In genomic region chr20:17344775-17345174, GRCh38 we compare ENCODE assay signal across 24 cellular contexts.
"Had no signal": no experiment of that assay in that cellular context is flagged by ENCODE, and none has a peak within 500 bp of the region (broad histone marks: within the 10 kb centered on the region; RNA-seq: fewer than 3 reads in every experiment).

No MANE protein-coding gene starts in this region.

- H3K4me1 ChIP-seq: colonic mucosa, esophagus squamous epithelium, gastrocnemius medialis, parathyroid adenoma, suprapubic skin, transverse colon, upper lobe of right lung, uterus had no signal

- H3K4me2 ChIP-seq: neural progenitor cell, smooth muscle cell had no signal

- H3K27ac ChIP-seq: colonic mucosa, esophagus squamous epithelium, gastrocnemius medialis, neural progenitor cell, parathyroid adenoma, suprapubic skin, transverse colon, upper lobe of right lung, uterus had no signal

- H3K27me3 ChIP-seq: colonic mucosa, gastrocnemius medialis, neural progenitor cell, suprapubic skin, transverse colon, upper lobe of right lung, uterus had no signal

- H3K36me3 ChIP-seq: colonic mucosa, esophagus squamous epithelium, gastrocnemius medialis, neural progenitor cell, suprapubic skin, transverse colon, upper lobe of right lung, uterus had no signal

- H3K9me3 ChIP-seq: colonic mucosa, esophagus squamous epithelium, gastrocnemius medialis, mucosa of descending colon, suprapubic skin, transverse colon, upper lobe of right lung, uterus had no signal

- H3K9ac ChIP-seq: neural progenitor cell, parathyroid adenoma had no signal

- H3K4me3 ChIP-seq: colonic mucosa, esophagus squamous epithelium, gastrocnemius medialis, mucosa of descending colon, neural progenitor cell, smooth muscle cell, suprapubic skin, transverse colon, upper lobe of right lung, uterus had no signal

- DNase-seq: colonic mucosa; effector memory CD4-positive, alpha-beta T cell; esophagus squamous epithelium; gastrocnemius medialis; head of caudate nucleus; kidney; mucosa of descending colon; naive B cell; stimulated activated CD4-positive, alpha-beta T cell treated with anti-CD3 and anti-CD28 coated beads, Interleukin-12 subunit alpha, Interleukin-12 subunit beta, amount 100 ng/mL, for 4 hours; stimulated activated CD4-positive, alpha-beta T cell treated with anti-CD3 and anti-CD28 coated beads, Interleukin-1b, Interleukin-23, amount 100 ng/mL, for 48 hours; stimulated activated CD4-positive, alpha-beta T cell treated with anti-CD3 and anti-CD28 coated beads, Interleukin-4, amount 100 ng/mL, for 1 hour; stimulated activated CD8-positive, alpha-beta memory T cell treated with anti-CD3 and anti-CD28 coated beads, Interleukin-4, amount 100 ng/mL, for 48 hours; stimulated activated naive CD4-positive, alpha-beta T cell; stimulated activated naive CD8-positive, alpha-beta T cell treated with anti-CD3 and anti-CD28 coated beads, Interleukin-15, amount 100 ng/mL, for 72 hours; transverse colon; upper lobe of right lung; uterus had no signal

- ATAC-seq: gastrocnemius medialis; left lobe of liver; mucosa of descending colon; natural killer cell treated with Interleukin-12 subunit alpha and Interleukin-12 subunit beta and Interleukin-15 and Interleukin-18, amount 100 ng/mL, for 72 hours; sciatic nerve; stimulated activated naive CD8-positive, alpha-beta T cell treated with anti-CD3 and anti-CD28 coated beads, Interleukin-15, amount 100 ng/mL, for 72 hours had no signal

- H3K79me2 ChIP-seq: parathyroid adenoma had no signal

- H2AFZ ChIP-seq: neural progenitor cell, parathyroid adenoma had no signal
